ENCODE assay signal across 26 cellular contexts in the genomic region with DNA sequence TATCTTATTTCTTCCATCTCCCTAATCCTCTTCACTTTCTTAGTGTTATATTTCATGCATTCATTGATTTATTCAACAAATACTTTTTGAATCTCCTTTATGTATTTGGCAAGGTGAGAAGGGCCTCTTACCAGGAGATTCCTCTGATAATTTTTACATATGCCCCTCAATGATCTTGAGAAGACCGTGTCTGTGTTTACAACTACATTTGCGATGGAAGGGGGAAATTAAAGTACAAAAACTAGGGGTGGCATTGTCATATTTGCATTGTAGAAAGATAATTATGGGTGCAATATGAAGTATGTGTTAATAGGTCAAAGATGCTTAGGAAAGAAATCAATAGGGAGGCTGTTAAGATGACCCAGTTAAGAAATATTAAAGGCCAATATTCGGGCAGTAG.
"Had no signal": no experiment of that assay in that cellular context is flagged by ENCODE, and none has a peak within 500 bp of the region (broad histone marks: within the 10 kb centered on the region; RNA-seq: fewer than 3 reads in every experiment).

No MANE protein-coding gene starts in this region.

- DNase-seq: nephron progenitor cell; occipital lobe; ovary; posterior cingulate gyrus; psoas muscle; right cardiac atrium; right lobe of liver; sigmoid colon; small intestine; stimulated activated CD4-positive, alpha-beta T cell treated with anti-CD3 and anti-CD28 coated beads, Interleukin-15, amount 100 ng/mL, for 24 hours; stimulated activated CD4-positive, alpha-beta T cell treated with anti-CD3 and anti-CD28 coated beads, Interleukin-2, amount 100 ng/mL, for 24 hours; stimulated activated CD4-positive, alpha-beta T cell treated with anti-CD3 and anti-CD28 coated beads, Interleukin-2, amount 100 ng/mL, for 48 hours; stimulated activated CD4-positive, alpha-beta T cell treated with anti-CD3 and anti-CD28 coated beads, Interleukin-4, amount 100 ng/mL, for 24 hours; stimulated activated naive B cell treated with anti-CD40 and anti-IgM and Interleukin-4, amounts not matched to agents 10 μg/mL and 1 μg/mL and 100 μg/mL, for 72 hours; stimulated activated naive CD4-positive, alpha-beta T cell treated with Interleukin-2 at 50 U/mL for 16 hours; stomach; thyroid gland; upper lobe of left lung had no signal

- H2AFZ ChIP-seq: parathyroid adenoma had no signal

- H3K4me1 ChIP-seq: parathyroid adenoma, psoas muscle, right lobe of liver, sigmoid colon, stomach, thyroid gland, tibial nerve, upper lobe of left lung, vagina had no signal

- H3K79me2 ChIP-seq: parathyroid adenoma had no signal

- H3K4me3 ChIP-seq: neural progenitor cell, ovary, psoas muscle, right lobe of liver, sigmoid colon, stomach, thoracic aorta, thyroid gland, tibial nerve, upper lobe of left lung, vagina had no signal

- H3K9ac ChIP-seq: neural progenitor cell, parathyroid adenoma had no signal

- H3K9me3 ChIP-seq: ovary, psoas muscle, right lobe of liver, sigmoid colon, thoracic aorta, thyroid gland, tibial nerve, upper lobe of left lung, vagina had no signal

- H3K27ac ChIP-seq: neural progenitor cell, ovary, parathyroid adenoma, psoas muscle, right lobe of liver, sigmoid colon, stomach, thoracic aorta, thyroid gland, tibial nerve, upper lobe of left lung, vagina had no signal

- ATAC-seq: natural killer cell treated with Interleukin-12 subunit alpha and Interleukin-12 subunit beta and Interleukin-15 and Interleukin-18, amount 100 ng/mL, for 72 hours; psoas muscle; right cardiac atrium; right lobe of liver; stimulated activated effector memory CD8-positive, alpha-beta T cell treated with anti-CD3 and anti-CD28 coated beads, Interleukin-12 subunit alpha, Interleukin-12 subunit beta, amount 100 ng/mL, for 72 hours; stimulated activated naive B cell treated with anti-CD40 and anti-IgM and Interleukin-4, amounts not matched to agents 10 μg/mL and 1 μg/mL and 100 μg/mL, for 72 hours had no signal

- FAIRE-seq: small intestine, urothelium cell line had no signal

- H3K36me3 ChIP-seq: neural progenitor cell, ovary, right lobe of liver, sigmoid colon, stomach, thoracic aorta, thyroid gland, tibial nerve, upper lobe of left lung, vagina had no signal

- H3K4me2 ChIP-seq: neural progenitor cell had no signal

- H3K27me3 ChIP-seq: neural progenitor cell, right lobe of liver, sigmoid colon, stomach, thyroid gland, tibial nerve, upper lobe of left lung, vagina had no signal
